In the genomic region with DNA sequence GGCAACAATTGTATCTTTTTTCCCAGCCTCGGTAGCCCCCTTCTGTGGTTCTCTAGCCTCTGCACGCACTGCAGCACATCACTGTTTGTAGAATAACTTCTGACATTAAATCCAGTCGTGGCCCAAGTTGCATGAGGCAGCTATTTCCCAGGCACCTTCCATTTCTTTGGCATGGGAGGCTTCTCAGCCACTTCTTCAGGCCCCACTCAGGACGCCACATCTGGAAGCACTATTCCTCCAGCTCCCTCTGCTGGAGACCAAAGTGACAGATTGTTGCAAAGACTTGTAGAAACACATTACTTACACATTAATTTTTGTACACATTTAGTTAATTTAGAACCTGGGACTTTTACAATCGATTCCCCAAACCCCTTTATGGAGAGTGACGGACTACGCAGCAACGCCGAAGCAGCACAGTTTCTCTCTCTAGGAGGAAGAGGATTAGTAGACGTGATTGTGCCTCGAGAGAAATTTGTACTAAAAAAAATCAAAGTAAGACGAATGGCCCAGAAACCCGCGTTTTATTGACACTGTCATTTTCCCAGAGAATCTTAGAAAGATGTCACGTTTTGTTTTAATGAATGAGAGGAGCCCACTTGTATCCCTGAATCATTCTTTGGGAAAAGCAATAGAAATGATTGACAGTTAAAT, we compare ENCODE assay signal across 9 cellular contexts. TPM values are rescaled to one million over a fixed set of nuclear protein-coding genes. Genes with fewer than 3 reads are reported as not detected.
DNase-seq lines count a peak whose midpoint lies in the region; ATAC-seq, FAIRE-seq and TF ChIP-seq lines count a peak whose summit lies in the region.
"Had no signal": no experiment of that assay in that cellular context is flagged by ENCODE, and none has a peak within 500 bp of the region (broad histone marks: within the 10 kb centered on the region; RNA-seq: fewer than 3 reads in every experiment).

No MANE protein-coding gene starts in this region.

- no peaks in the 10 kb centered on the region for H3K27me3 Mint-ChIP-seq in GM23338 (ENCODE audit: insufficient read depth, low read depth, poor library complexity)

- no peak overlapping the region for H3K4me3 Mint-ChIP-seq in GM23338

- H3K36me3 Mint-ChIP-seq in GM23338 (ENCODE audit: low read depth), result no peaks in the 10 kb centered on the region

- H3K9me3 Mint-ChIP-seq in GM23338, result no peaks in the 10 kb centered on the region

- TF ChIP-seq CTCF in AG09309 (IDR thresholded peaks at IDR 0.05; ENCODE audit: control insufficient read depth, insufficient read depth, low read depth, low read length, missing control alignments) (peak; percentile 73), GM23338 (conservative IDR thresholded peaks at IDR 0.05; ENCODE audit: low read depth in 2 of 2) (peak; percentile 71 to 75), bronchial epithelial cell (IDR thresholded peaks at IDR 0.05; ENCODE audit: insufficient read depth, low read length, severe bottlenecking) (peak; percentile 65), thyroid gland (IDR thresholded peaks at IDR 0.05) (peak in 5 of 6 experiments; percentile 44 to 76 (median 69))

- no peaks in the 10 kb centered on the region for H4K20me1 ChIP-seq in GM23338 (replicated peaks; ENCODE audit: insufficient read depth)

- H3K27me3 ChIP-seq in GM23338 (ENCODE audit: insufficient read depth) (no peaks in the 10 kb centered on the region), bronchial epithelial cell (ENCODE audit: control insufficient read depth, insufficient read depth, low read length) (no peaks in the 10 kb centered on the region), thyroid gland (no peaks in the 10 kb centered on the region)
- H3K27me3 ChIP-seq in effector memory CD4-positive, alpha-beta T cell (replicated peaks; ENCODE audit: control insufficient read depth, insufficient read depth, low read length, poor library complexity, severe bottlenecking), result no peaks in the 10 kb centered on the region

- DNase-seq in AG09309 (ENCODE audit: low read depth), result no peak
- peak; percentile 53 for DNase-seq in GM23338 (ENCODE audit: low spot score)
- peak; percentile 20 for DNase-seq in NCI-H774 (lab: John Stamatoyannopoulos, UW)
- DNase-seq in bronchial epithelial cell (ENCODE audit: low read depth), result peak; percentile 59
- DNase-seq in kidney tubule cell (ENCODE audit: low spot score), result peak; percentile 65
- DNase-seq in thyroid gland, result peak; percentile 64 to 66
- DNase-seq in effector memory CD4-positive, alpha-beta T cell, result no peak
- no peak for DNase-seq in effector CD4-positive, alpha-beta T cell

- ATAC-seq in GM23338, result peak; percentile 70

- 53 to 56% methylated on average over 15 of the region's 15 CpGs for WGBS in thyroid gland, 2 donors

- H3K9me2 ChIP-seq in GM23338 (ENCODE audit: insufficient read depth), result no peaks in the 10 kb centered on the region

- no peak overlapping the region for H3K27ac ChIP-seq in GM23338 (ENCODE audit: low read depth)
- H3K27ac ChIP-seq in thyroid gland, result no peak overlapping the region
- no peak overlapping the region for H3K27ac ChIP-seq in effector memory CD4-positive, alpha-beta T cell (ENCODE audit: insufficient read depth, low read length, poor library complexity, severe bottlenecking)
- H3K27ac ChIP-seq: epithelial cell of prostate had no signal

- no peak overlapping the region for H3K4me2 ChIP-seq in GM23338

- H3K27ac Mint-ChIP-seq in GM23338, result no peak overlapping the region; the same call in 1 of the 2 replicates

- no peaks in the 10 kb centered on the region for H3F3A ChIP-seq in GM23338 (replicated peaks; ENCODE audit: low read depth)

- H3K79me2 ChIP-seq in GM23338 (replicated peaks; ENCODE audit: insufficient read depth), result no peaks in the 10 kb centered on the region

- no peak overlapping the region for H2AFZ ChIP-seq in GM23338

- no peaks in the 10 kb centered on the region for H3K9me3 ChIP-seq in thyroid gland
- no peaks in the 10 kb centered on the region for H3K9me3 ChIP-seq in effector memory CD4-positive, alpha-beta T cell (ENCODE audit: control insufficient read depth, low read length)

- TF ChIP-seq POLR2A in thyroid gland (IDR thresholded peaks at IDR 0.05), result no peak

- FAIRE-seq in bronchial epithelial cell (lab: Jason Lieb, UNC), result no peak

- H3K36me3 ChIP-seq in GM23338 (ENCODE audit: insufficient read depth) (no peaks in the 10 kb centered on the region), bronchial epithelial cell (ENCODE audit: control insufficient read depth, insufficient read depth, low read length) (no peaks in the 10 kb centered on the region), thyroid gland (no peaks in the 10 kb centered on the region)
- H3K36me3 ChIP-seq in effector memory CD4-positive, alpha-beta T cell (ENCODE audit: control insufficient read depth, insufficient read depth, low read length), result no peaks in the 10 kb centered on the region

- H3K4me1 ChIP-seq in GM23338 (ENCODE audit: insufficient read depth) (no peaks in the 10 kb centered on the region), thyroid gland (no peaks in the 10 kb centered on the region)
- no peaks in the 10 kb centered on the region for H3K4me1 ChIP-seq in effector memory CD4-positive, alpha-beta T cell (ENCODE audit: control insufficient read depth, insufficient read depth, low read length, poor library complexity, severe bottlenecking)

- intact Hi-C loops in thyroid gland (cut with DNase I), result no loop called here

- H3K4me3 ChIP-seq in AG09309 (ENCODE audit: control insufficient read depth, low read depth, low read length), result no peak overlapping the region
- no peak overlapping the region for H3K4me3 ChIP-seq in GM23338
- no peak overlapping the region for H3K4me3 ChIP-seq in bronchial epithelial cell (ENCODE audit: low read depth, low read length)
- no peak overlapping the region for H3K4me3 ChIP-seq in thyroid gland (replicated peaks in 1 of 3)
- H3K4me3 ChIP-seq in effector memory CD4-positive, alpha-beta T cell (ENCODE audit: insufficient read depth, low read depth, low read length, poor library complexity, severe bottlenecking), result no peak overlapping the region

- H3K4me1 Mint-ChIP-seq in GM23338, result no peaks in the 10 kb centered on the region

TF ChIP-seq in GM23338, 12 proteins besides CTCF, POLR2A, EP300 and RAD21 (continues in another document):
- TF ChIP-seq EZH2 (IDR thresholded peaks at IDR 0.05; ENCODE audit: low read depth, unreplicated experiment) (no peak), EZH2phosphoT487 (IDR thresholded peaks at IDR 0.05; ENCODE audit: unreplicated experiment) (no peak)
- TF ChIP-seq, protein P1, sequence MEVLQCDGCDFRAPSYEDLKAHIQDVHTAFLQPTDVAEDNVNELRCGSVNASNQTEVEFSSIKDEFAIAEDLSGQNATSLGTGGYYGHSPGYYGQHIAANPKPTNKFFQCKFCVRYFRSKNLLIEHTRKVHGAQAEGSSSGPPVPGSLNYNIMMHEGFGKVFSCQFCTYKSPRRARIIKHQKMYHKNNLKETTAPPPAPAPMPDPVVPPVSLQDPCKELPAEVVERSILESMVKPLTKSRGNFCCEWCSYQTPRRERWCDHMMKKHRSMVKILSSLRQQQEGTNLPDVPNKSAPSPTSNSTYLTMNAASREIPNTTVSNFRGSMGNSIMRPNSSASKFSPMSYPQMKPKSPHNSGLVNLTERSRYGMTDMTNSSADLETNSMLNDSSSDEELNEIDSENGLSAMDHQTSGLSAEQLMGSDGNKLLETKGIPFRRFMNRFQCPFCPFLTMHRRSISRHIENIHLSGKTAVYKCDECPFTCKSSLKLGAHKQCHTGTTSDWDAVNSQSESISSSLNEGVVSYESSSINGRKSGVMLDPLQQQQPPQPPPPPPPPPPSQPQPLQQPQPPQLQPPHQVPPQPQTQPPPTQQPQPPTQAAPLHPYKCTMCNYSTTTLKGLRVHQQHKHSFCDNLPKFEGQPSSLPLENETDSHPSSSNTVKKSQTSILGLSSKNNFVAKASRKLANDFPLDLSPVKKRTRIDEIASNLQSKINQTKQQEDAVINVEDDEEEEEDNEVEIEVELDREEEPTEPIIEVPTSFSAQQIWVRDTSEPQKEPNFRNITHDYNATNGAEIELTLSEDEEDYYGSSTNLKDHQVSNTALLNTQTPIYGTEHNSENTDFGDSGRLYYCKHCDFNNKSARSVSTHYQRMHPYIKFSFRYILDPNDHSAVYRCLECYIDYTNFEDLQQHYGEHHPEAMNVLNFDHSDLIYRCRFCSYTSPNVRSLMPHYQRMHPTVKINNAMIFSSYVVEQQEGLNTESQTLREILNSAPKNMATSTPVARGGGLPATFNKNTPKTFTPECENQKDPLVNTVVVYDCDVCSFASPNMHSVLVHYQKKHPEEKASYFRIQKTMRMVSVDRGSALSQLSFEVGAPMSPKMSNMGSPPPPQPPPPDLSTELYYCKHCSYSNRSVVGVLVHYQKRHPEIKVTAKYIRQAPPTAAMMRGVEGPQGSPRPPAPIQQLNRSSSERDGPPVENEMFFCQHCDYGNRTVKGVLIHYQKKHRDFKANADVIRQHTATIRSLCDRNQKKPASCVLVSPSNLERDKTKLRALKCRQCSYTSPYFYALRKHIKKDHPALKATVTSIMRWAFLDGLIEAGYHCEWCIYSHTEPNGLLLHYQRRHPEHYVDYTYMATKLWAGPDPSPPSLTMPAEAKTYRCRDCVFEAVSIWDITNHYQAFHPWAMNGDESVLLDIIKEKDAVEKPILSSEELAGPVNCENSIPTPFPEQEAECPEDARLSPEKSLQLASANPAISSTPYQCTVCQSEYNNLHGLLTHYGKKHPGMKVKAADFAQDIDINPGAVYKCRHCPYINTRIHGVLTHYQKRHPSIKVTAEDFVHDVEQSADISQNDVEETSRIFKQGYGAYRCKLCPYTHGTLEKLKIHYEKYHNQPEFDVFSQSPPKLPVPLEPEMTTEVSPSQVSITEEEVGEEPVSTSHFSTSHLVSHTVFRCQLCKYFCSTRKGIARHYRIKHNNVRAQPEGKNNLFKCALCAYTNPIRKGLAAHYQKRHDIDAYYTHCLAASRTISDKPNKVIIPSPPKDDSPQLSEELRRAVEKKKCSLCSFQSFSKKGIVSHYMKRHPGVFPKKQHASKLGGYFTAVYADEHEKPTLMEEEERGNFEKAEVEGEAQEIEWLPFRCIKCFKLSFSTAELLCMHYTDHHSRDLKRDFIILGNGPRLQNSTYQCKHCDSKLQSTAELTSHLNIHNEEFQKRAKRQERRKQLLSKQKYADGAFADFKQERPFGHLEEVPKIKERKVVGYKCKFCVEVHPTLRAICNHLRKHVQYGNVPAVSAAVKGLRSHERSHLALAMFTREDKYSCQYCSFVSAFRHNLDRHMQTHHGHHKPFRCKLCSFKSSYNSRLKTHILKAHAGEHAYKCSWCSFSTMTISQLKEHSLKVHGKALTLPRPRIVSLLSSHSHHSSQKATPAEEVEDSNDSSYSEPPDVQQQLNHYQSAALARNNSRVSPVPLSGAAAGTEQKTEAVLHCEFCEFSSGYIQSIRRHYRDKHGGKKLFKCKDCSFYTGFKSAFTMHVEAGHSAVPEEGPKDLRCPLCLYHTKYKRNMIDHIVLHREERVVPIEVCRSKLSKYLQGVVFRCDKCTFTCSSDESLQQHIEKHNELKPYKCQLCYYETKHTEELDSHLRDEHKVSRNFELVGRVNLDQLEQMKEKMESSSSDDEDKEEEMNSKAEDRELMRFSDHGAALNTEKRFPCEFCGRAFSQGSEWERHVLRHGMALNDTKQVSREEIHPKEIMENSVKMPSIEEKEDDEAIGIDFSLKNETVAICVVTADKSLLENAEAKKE (CRISPR knock-in tag; IDR thresholded peaks at IDR 0.05), result no peak

RNA-seq across cellular contexts. Expression of a gene that starts 57.8 kb away (rescaled TPM):
- total RNA-seq in GM23338 (2014; rRNA removed; shearing (Covaris generic)), result 15.4 and 18.0 TPM in 2 replicates
- 4.3 and 7.3 TPM in 2 replicates for polyA plus RNA-seq in GM23338 (2016; fragmentation: Nextera tagmentation; extraction: Ambion mirVana)
- total RNA-seq in bronchial epithelial cell (23.8 and 39.5 TPM in 2 replicates), thyroid gland (100 to 1,000 TPM in 1 of 4 donors, 10 to 100 TPM in 3; 42.8 to 209 (median 68.8) TPM)

Comparison
In these comparisons a context has a peak if more than half of its experiments do, and no peak if none do; other contexts are left out.
1. DNase-seq: peak in GM23338 (single experiment), NCI-H774 (single experiment), bronchial epithelial cell (single experiment), kidney tubule cell (single experiment) and thyroid gland (2 of 2); none in AG09309 (single experiment), effector memory CD4-positive, alpha-beta T cell (0 of 3) and effector CD4-positive, alpha-beta T cell (single experiment).
2. Peak in every context shown above with its lines, with median percentiles within 50 percentile points of each other: CTCF ChIP-seq.